10 cellular contexts compared by ENCODE assay signal in the genomic region with DNA sequence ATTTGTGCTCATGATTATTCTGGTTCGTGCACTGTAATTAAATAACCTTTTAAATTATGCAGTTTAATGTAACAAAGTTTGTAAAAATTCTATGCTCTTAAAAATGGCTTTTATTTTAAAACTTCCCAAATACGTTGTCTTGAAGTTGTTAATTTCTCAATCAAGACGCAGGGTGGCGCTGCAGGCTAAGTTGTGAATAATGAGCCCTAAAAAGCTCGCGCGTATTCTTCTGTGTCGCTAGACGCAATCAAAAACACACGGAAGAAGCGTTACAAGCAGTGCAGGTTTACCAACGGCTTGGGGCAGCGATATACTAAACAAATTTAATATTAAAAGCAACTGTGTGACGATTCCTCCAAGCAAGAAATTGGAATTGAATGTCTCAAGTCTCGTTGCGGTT. TPM values are rescaled to one million over a fixed set of nuclear protein-coding genes. Genes with fewer than 3 reads are reported as not detected.
A peak's percentile ranks its signal among the peaks of the same experiment; 100 is the strongest.
DNase-seq lines count a peak whose midpoint lies in the region; ATAC-seq, FAIRE-seq and TF ChIP-seq lines count a peak whose summit lies in the region.
"Had no signal": no experiment of that assay in that cellular context is flagged by ENCODE, and none has a peak within 500 bp of the region (broad histone marks: within the 10 kb centered on the region; RNA-seq: fewer than 3 reads in every experiment).

Gene PCDHB4 (plus strand): TSS at position 256 of the 400 bp plus-strand sequence. CDS start 181 bp downstream, outside the sequence.

- no peaks in the 10 kb centered on the region for H3K9me3 ChIP-seq in pancreas

- peak; percentile 81 to 95 (median 91) for ATAC-seq in pancreas
- no peak for ATAC-seq in GM18870 (IDR thresholded peaks at IDR 0.05; ENCODE audit: unreplicated experiment)
- ATAC-seq in HG03565 (IDR thresholded peaks at IDR 0.05; ENCODE audit: unreplicated experiment): no peak

- DNase-seq in G401 (ENCODE audit: low spot score) (peak; percentile 49), NCI-H1930 (lab: John Stamatoyannopoulos, UW) (peak; percentile 5 to 58), epithelial cell of proximal tubule (ENCODE audit: low read depth) (no peak), pancreas (peak in 5 of 6 donors; percentile 35 to 69 (median 45)), NCI-H526 (lab: John Stamatoyannopoulos, UW) (no peak)
- DNase-seq in activated CD4-positive, alpha-beta T cell treated with anti-CD3 and anti-CD28 coated beads, Interleukin-2, amount 50 U/mL, for 4 hours: no peak
- DNase-seq: activated CD8-positive, alpha-beta memory T cell treated with anti-CD3 and anti-CD28 coated beads for 24 hours; Peyer's patch had no signal

- intact Hi-C loops in pancreas (cut with DNase I): no loop called here

- H3K4me3 ChIP-seq in epithelial cell of proximal tubule (ENCODE audit: low read depth, low read length): no peak within 1 kb of the TSS
- H3K4me3 ChIP-seq in pancreas: peak within 1 kb of the TSS in 3 of 4 donors; percentile 13 to 51 (median 27)

- no peaks in the 10 kb centered on the region for H3K27me3 ChIP-seq in pancreas
- H3K27me3 ChIP-seq: Peyer's patch had no signal

- no peak for FAIRE-seq in pancreas (lab: Jason Lieb, UNC)

- in situ Hi-C loops in G401 (cut with HindIII; ENCODE audit: low sequenced_read_pairs): no loop called here

- TF ChIP-seq CTCF in epithelial cell of proximal tubule (conservative IDR thresholded peaks at IDR 0.05; ENCODE audit: low read depth, low read length) (peak; percentile 21), pancreas (IDR thresholded peaks at IDR 0.05) (peak in 2 of 4 donors; percentile 27 to 28)

- H3K27ac ChIP-seq in pancreas: peak within 1 kb of the TSS; percentile 3 to 57 (median 12)
- H3K27ac ChIP-seq: Peyer's patch had no signal

- peaks cover 0 to 4% (median 0%) of the 10 kb centered on the region in 3 donors for H3K4me1 ChIP-seq in pancreas
- H3K4me1 ChIP-seq: Peyer's patch had no signal

- WGBS in pancreas, 2 donors: 12% methylated on average over 16 of the region's 16 CpGs

- H3K36me3 ChIP-seq in pancreas: no peaks in the 10 kb centered on the region
- H3K36me3 ChIP-seq: Peyer's patch had no signal

RNA-seq across cellular contexts. Expression of gene PCDHB4, which starts in this region (rescaled TPM):
- 0.06 TPM in 1 of 2 replicates, not detected in the other for total RNA-seq in G401 (2014; rRNA removed; shearing (Covaris generic))
- not detected in 2 replicates for total RNA-seq in epithelial cell of proximal tubule
- total RNA-seq in pancreas: 1 to 10 TPM; 3.3 to 7.2 (median 4.5) TPM
- 1 to 10 TPM; 1.2 to 5.1 TPM for polyA plus RNA-seq in pancreas

Comparison
In these comparisons a context has a peak if more than half of its experiments do, and no peak if none do; other contexts are left out.
1. Peak in DNase-seq in G401; RNA of the gene not detected or under 1 TPM.
2. DNase-seq: peak in NCI-H1930 (2 of 2) and pancreas (5 of 6); none in epithelial cell of proximal tubule (single experiment), NCI-H526 (0 of 2) and activated CD4-positive, alpha-beta T cell treated with anti-CD3 and anti-CD28 coated beads, Interleukin-2, amount 50 U/mL, for 4 hours (0 of 2).
3. ATAC-seq: peak in pancreas (4 of 4); none in GM18870 (single experiment) and HG03565 (single experiment).